13 cellular contexts compared by ENCODE assay signal in the genomic region with DNA sequence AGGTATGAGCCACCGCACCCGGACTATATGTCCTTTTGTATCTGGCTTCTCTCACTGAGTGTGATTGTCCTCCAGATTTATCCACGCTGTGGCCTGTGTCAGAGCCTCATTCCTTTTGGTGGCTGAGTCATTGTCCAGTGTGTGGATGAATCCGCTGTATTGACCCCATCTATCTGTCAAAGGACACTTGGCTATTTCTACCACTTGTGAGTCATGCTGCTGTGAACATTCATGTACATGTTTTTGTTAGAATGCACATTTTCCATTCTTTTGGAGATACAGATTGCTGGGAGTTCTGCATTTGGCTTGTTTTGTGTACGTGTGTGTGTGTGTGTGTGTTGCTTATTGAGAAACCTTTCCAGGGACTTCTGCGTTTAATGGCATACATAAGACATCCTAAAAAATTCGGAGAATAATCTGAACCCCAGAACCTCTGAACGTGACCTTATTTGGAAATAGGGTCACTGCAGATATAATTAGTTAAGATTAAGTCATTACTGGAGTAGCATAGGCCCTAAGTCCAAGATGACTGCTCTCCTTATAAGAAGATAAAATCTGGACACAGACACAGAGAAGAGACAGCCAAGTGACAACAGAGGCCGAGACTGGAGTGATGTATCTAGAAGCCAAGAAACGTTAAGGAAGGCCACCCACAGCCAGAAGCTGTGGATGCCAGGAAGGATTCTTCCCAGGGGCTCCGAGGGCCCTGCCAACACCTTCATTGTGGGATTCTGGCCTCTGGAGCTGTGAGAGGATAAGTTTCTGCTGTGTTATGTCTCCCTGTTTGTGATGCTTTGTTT. TPM values are rescaled to one million over a fixed set of nuclear protein-coding genes. Genes with fewer than 3 reads are reported as not detected.
DNase-seq lines count a peak whose midpoint lies in the region; ATAC-seq, FAIRE-seq and TF ChIP-seq lines count a peak whose summit lies in the region.
"Had no signal": no experiment of that assay in that cellular context is flagged by ENCODE, and none has a peak within 500 bp of the region (broad histone marks: within the 10 kb centered on the region; RNA-seq: fewer than 3 reads in every experiment).

No MANE protein-coding gene starts in this region.

- peaks cover 0 to 2% (median 0%) of the 10 kb centered on the region in 3 donors for H3K36me3 Mint-ChIP-seq in immature natural killer cell

- ATAC-seq in omental fat pad (ENCODE audit: low FRiP score), result peak; percentile 67
- ATAC-seq: CD8-positive, alpha-beta T cell had no signal

- H3K4me3 Mint-ChIP-seq in immature natural killer cell, result no peak overlapping the region
- H3K4me3 Mint-ChIP-seq: CD8-positive, alpha-beta T cell had no signal

- H3K4me3 ChIP-seq in epithelial cell of proximal tubule (ENCODE audit: low read depth, low read length), result no peak overlapping the region
- H3K4me3 ChIP-seq: lung, MG63 had no signal

- DNase-seq in AG08396 (ENCODE audit: low spot score), result peak; percentile 89
- peak; percentile 76 for DNase-seq in RCC 7860 (ENCODE audit: low spot score)
- DNase-seq in epithelial cell of proximal tubule (ENCODE audit: low read depth), result peak; percentile 18
- no peak for DNase-seq in omental fat pad (ENCODE audit: low spot score)
- DNase-seq in ecto neural progenitor cell (ENCODE audit: low spot score), result no peak
- no peak for DNase-seq in NCI-H526 treated with DMSO at 0.1 percent for 48 hours (lab: John Stamatoyannopoulos, UW)
- no peak for DNase-seq in NCI-H524 (lab: John Stamatoyannopoulos, UW)
- DNase-seq in immature natural killer cell, result no peak
- DNase-seq: CD8-positive, alpha-beta T cell; MG63 had no signal

- H3K27me3 Mint-ChIP-seq in immature natural killer cell (ENCODE audit: low read depth in 3 of 3), result peaks cover 0 to 2% (median 0%) of the 10 kb centered on the region in 3 donors

- peaks cover 0 to 1% of the 10 kb centered on the region in 2 donors for H3K4me1 Mint-ChIP-seq in immature natural killer cell

- H3K27ac Mint-ChIP-seq in immature natural killer cell, result no peak overlapping the region
- H3K27ac Mint-ChIP-seq: CD8-positive, alpha-beta T cell had no signal

- peak; percentile 88 for FAIRE-seq in RCC 7860 (lab: Jason Lieb, UNC)
- FAIRE-seq: colon had no signal

- TF ChIP-seq CTCF in epithelial cell of proximal tubule (conservative IDR thresholded peaks at IDR 0.05; ENCODE audit: low read depth, low read length) (no peak), omental fat pad (IDR thresholded peaks at IDR 0.05) (no peak)

- no peaks in the 10 kb centered on the region for H3K9me3 Mint-ChIP-seq in immature natural killer cell
- H3K9me3 Mint-ChIP-seq: CD8-positive, alpha-beta T cell had no signal

RNA-seq across cellular contexts. Expression of gene GIPC3, which starts 4.9 kb away (rescaled TPM):
- total RNA-seq in epithelial cell of proximal tubule (not detected in 2 replicates), omental fat pad (1 to 10 TPM in 2 of 4 donors, under 1 TPM in 2; 0.56 to 3.0 (median 1.0) TPM)
- under 1 TPM in 2 of 3 donors, not detected in 1; 0.04 to 0.95 TPM for polyA plus RNA-seq in immature natural killer cell
- total RNA-seq: OCI-LY7 had no signal

RNA-seq across cellular contexts. Expression of gene HMG20B, which starts 7.6 kb away (rescaled TPM):
- total RNA-seq in epithelial cell of proximal tubule (125 and 135 TPM in 2 replicates), omental fat pad (10 to 100 TPM; 60.4 to 95.8 (median 66.5) TPM)
- polyA plus RNA-seq in immature natural killer cell, result 10 to 100 TPM; 42.9 to 74.8 (median 60.1) TPM

RNA-seq across cellular contexts. Expression of gene MFSD12, which starts 23.0 kb away (rescaled TPM):
- total RNA-seq in epithelial cell of proximal tubule (238 and 260 TPM in 2 replicates), omental fat pad (100 to 1,000 TPM in 1 of 4 donors, 10 to 100 TPM in 3; 27.7 to 127 (median 53.3) TPM)
- polyA plus RNA-seq in immature natural killer cell, result 10 to 100 TPM; 17.1 to 26.9 (median 25.6) TPM

RNA-seq across cellular contexts. Expression of gene TBXA2R, which starts 26.3 kb away (rescaled TPM):
- total RNA-seq in epithelial cell of proximal tubule, result 0.17 and 0.51 TPM in 2 replicates
- total RNA-seq in omental fat pad, result 1 to 10 TPM in 2 of 4 donors, under 1 TPM in 2; 0.65 to 1.8 (median 1.1) TPM
- 1 to 10 TPM; 3.1 to 9.5 (median 3.1) TPM for polyA plus RNA-seq in immature natural killer cell
- total RNA-seq: OCI-LY7 had no signal

RNA-seq across cellular contexts. Expression of gene TEKTIP1, which starts 41.4 kb away (rescaled TPM):
- total RNA-seq in epithelial cell of proximal tubule (not detected in 2 replicates), omental fat pad (1 to 10 TPM in 1 of 4 donors, not detected in 3; 1.4 TPM)
- polyA plus RNA-seq in immature natural killer cell, result not detected

Comparison
In these comparisons a context has a peak if more than half of its experiments do, and no peak if none do; other contexts are left out.
1. DNase-seq: peak in AG08396 (single experiment), RCC 7860 (single experiment) and epithelial cell of proximal tubule (single experiment); none in omental fat pad (single experiment), ecto neural progenitor cell (single experiment), NCI-H526 treated with DMSO at 0.1 percent for 48 hours (single experiment), NCI-H524 (0 of 2) and immature natural killer cell (0 of 3).